Comparison of ENCODE assay signal across 9 cellular contexts in the genomic region with DNA sequence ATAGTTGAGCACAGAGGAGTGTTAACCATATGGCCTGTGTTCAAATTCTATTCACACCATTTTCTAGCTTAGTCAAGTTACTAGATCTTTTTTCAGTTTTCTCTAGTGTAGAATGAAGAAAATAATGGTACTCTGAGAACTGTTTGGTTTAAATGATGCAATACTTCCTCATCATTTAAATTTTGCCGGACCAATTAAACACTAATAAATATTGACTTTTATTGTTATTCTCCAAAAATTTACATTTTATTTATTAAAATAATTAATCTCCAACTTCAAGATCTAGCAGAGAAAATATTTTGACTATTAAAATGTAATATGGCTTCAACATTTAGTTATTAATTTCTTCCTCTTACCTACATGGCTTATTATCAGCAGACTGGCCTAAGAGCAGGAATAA.
"Had no signal": no experiment of that assay in that cellular context is flagged by ENCODE, and none has a peak within 500 bp of the region (broad histone marks: within the 10 kb centered on the region; RNA-seq: fewer than 3 reads in every experiment).

No MANE protein-coding gene starts in this region.

- H3K36me3 ChIP-seq: HAP-1 had no signal

- H3K27ac ChIP-seq: GM23248, HL-60 had no signal

- H3K9me3 ChIP-seq: HAP-1 had no signal

- H3K36me3 Mint-ChIP-seq: IgD-negative memory B cell had no signal

- H3K4me3 Mint-ChIP-seq: HFFc6, IgD-negative memory B cell had no signal

- H3K9ac ChIP-seq: GM23248 had no signal

- H3K4me1 Mint-ChIP-seq: IgD-negative memory B cell had no signal

- FAIRE-seq: HepG2 had no signal

- H3K4me1 ChIP-seq: HAP-1 had no signal

- DNase-seq: GM23248, GOT3, H7, HFFc6 had no signal

- H3K27ac Mint-ChIP-seq: HFFc6, IgD-negative memory B cell had no signal

- ATAC-seq: HCT116, HepG2 had no signal

- H3K4me3 ChIP-seq: GM23248, HAP-1 had no signal

- H3K27me3 Mint-ChIP-seq: IgD-negative memory B cell had no signal
